ENCODE assay signal across 9 cellular contexts in genomic region chr19:55583897-55584296, GRCh38. TPM values are rescaled to one million over a fixed set of nuclear protein-coding genes. Genes with fewer than 3 reads are reported as not detected.
"Had no signal": no experiment of that assay in that cellular context is flagged by ENCODE, and none has a peak within 500 bp of the region (broad histone marks: within the 10 kb centered on the region; RNA-seq: fewer than 3 reads in every experiment).

No MANE protein-coding gene starts in this region.

RNA-seq across cellular contexts. Expression of gene SBK3, which starts 38.6 kb away (rescaled TPM):
- total RNA-seq: activated CD4-positive, alpha-beta memory T cell treated with anti-CD3 and anti-CD28 coated beads, Interleukin-2, amount 10 ng/mL, durations not matched to agents 7 days and 5 days; activated CD4-positive, alpha-beta T cell treated with anti-CD3 and anti-CD28 coated beads, Interleukin-2, amount 10 ng/mL, durations not matched to agents 7 days and 5 days; activated naive CD4-positive, alpha-beta T cell treated with anti-CD3 and anti-CD28 coated beads, Interleukin-2, amount 50 U/mL, for 72 hours; activated naive CD8-positive, alpha-beta T cell treated with anti-CD3 and anti-CD28 coated beads, Interleukin-2, amount 10 ng/mL, durations not matched to agents 7 days and 5 days; activated T-cell treated with anti-CD3 and anti-CD28 coated beads, Interleukin-2, amount 50 U/mL, for 72 hours; bronchial epithelial cell; cerebellum; foreskin keratinocyte; T-helper 1 cell treated with Interleukin-12 subunit alpha and Interleukin-12 subunit beta and Interleukin-4 antibody, amounts not matched to agents 30 ng/mL and 1 ng/mL, for 36 hours had no signal
- polyA plus RNA-seq: foreskin keratinocyte had no signal
